In genomic region chr1:218402771-218403110, GRCh38 we compare ENCODE assay signal across 28 cellular contexts. TPM values are rescaled to one million over a fixed set of nuclear protein-coding genes. Genes with fewer than 3 reads are reported as not detected.
DNase-seq lines count a peak whose midpoint lies in the region; ATAC-seq and TF ChIP-seq lines count a peak whose summit lies in the region.
"Had no signal": no experiment of that assay in that cellular context is flagged by ENCODE, and none has a peak within 500 bp of the region (broad histone marks: within the 10 kb centered on the region; RNA-seq: fewer than 3 reads in every experiment).

No MANE protein-coding gene starts in this region.

- H3K27me3 ChIP-seq in H7 (ENCODE audit: control insufficient read depth, insufficient read depth, low read length) (no peaks in the 10 kb centered on the region), endodermal cell (ENCODE audit: control insufficient read depth, insufficient read depth, low read length, poor library complexity, severe bottlenecking) (peaks cover 6% of the 10 kb centered on the region), neural progenitor cell (no peaks in the 10 kb centered on the region)
- H3K27me3 ChIP-seq: breast epithelium, colonic mucosa, foreskin keratinocyte, hepatocyte, upper lobe of right lung had no signal

- no peak overlapping the region for H3K4me3 Mint-ChIP-seq in endodermal cell
- H3K4me3 Mint-ChIP-seq in neural progenitor cell, result no peak overlapping the region
- H3K4me3 Mint-ChIP-seq: activated CD8-positive, alpha-beta memory T cell treated with anti-CD3 and anti-CD28 coated beads, Interleukin-2, amount 10 ng/mL, durations not matched to agents 7 days and 5 days; activated T-helper 1 cell treated with anti-CD3 and anti-CD28 coated beads, Interleukin-12 subunit alpha, Interleukin-12 subunit beta, Interleukin-2, Interleukin-4 antibody, amounts not matched to agents 30 ng/mL and 10 ng/mL and 1 ng/mL, durations not matched to agents 14 hours and 24 hours and 36 hours; CD4-positive, alpha-beta memory T cell; immature natural killer cell; natural killer cell treated with Interleukin-12 subunit alpha and Interleukin-12 subunit beta and Interleukin-15 and Interleukin-18, amount 100 ng/mL, for 72 hours had no signal

- no peaks in the 10 kb centered on the region for H3F3A ChIP-seq in neural progenitor cell (ENCODE audit: low read depth)

- H3K9ac ChIP-seq in endodermal cell (ENCODE audit: extremely low read depth, low read length, poor library complexity, severe bottlenecking) (no peak overlapping the region), neural progenitor cell (no peak overlapping the region)
- H3K9ac ChIP-seq: parathyroid adenoma had no signal

- H3K36me3 ChIP-seq in H7 (replicated peaks; ENCODE audit: control insufficient read depth, insufficient read depth, low read length), result no peaks in the 10 kb centered on the region
- H3K36me3 ChIP-seq in endodermal cell (ENCODE audit: control insufficient read depth, insufficient read depth, low read length), result no peaks in the 10 kb centered on the region
- no peaks in the 10 kb centered on the region for H3K36me3 ChIP-seq in neural progenitor cell
- H3K36me3 ChIP-seq: breast epithelium, colonic mucosa, upper lobe of right lung had no signal

- TF ChIP-seq CTCF in endodermal cell (conservative IDR thresholded peaks at IDR 0.05) (no peak), neural progenitor cell (IDR thresholded peaks at IDR 0.05) (no peak)

- peak overlapping the region; percentile 82 for H2AFZ ChIP-seq in neural progenitor cell (replicated peaks)
- H2AFZ ChIP-seq: hepatocyte, parathyroid adenoma had no signal

- H3K4me1 ChIP-seq in endodermal cell (ENCODE audit: control insufficient read depth, insufficient read depth, low read length) (no peaks in the 10 kb centered on the region), neural progenitor cell (peaks cover 7% of the 10 kb centered on the region)
- H3K4me1 ChIP-seq: breast epithelium, colonic mucosa, parathyroid adenoma, upper lobe of right lung had no signal

- H3K4me3 ChIP-seq in H7 (ENCODE audit: insufficient read depth, low read depth, low read length) (no peak overlapping the region), endodermal cell (ENCODE audit: low read length) (no peak overlapping the region), neural progenitor cell (no peak overlapping the region)
- H3K4me3 ChIP-seq: breast epithelium, colonic mucosa, hepatocyte, upper lobe of right lung had no signal

- no peak overlapping the region for H3K4me2 ChIP-seq in neural progenitor cell

- DNase-seq in COLO668 (lab: John Stamatoyannopoulos, UW; ENCODE audit: unreplicated experiment), result peak; percentile 37
- peak; percentile 14 for DNase-seq in H7
- DNase-seq in endodermal cell, result peak; percentile 44
- DNase-seq in neural progenitor cell (ENCODE audit: low spot score), result no peak
- no peak for DNase-seq in NCI-H2196 treated with DMSO at 0.1 percent for 48 hours (lab: John Stamatoyannopoulos, UW; ENCODE audit: unreplicated experiment)
- DNase-seq: activated CD4-positive, alpha-beta T cell treated with anti-CD3 and anti-CD28 coated beads, Interleukin-2, amount 50 U/mL, for 1 hour; activated CD8-positive, alpha-beta memory T cell treated with anti-CD3 and anti-CD28 coated beads, Interleukin-2, amount 10 ng/mL, durations not matched to agents 7 days and 5 days; activated naive CD4-positive, alpha-beta T cell treated with anti-CD3 and anti-CD28 coated beads, Interleukin-2, amount 50 U/mL, for 16 hours; CD4-positive, alpha-beta memory T cell; colonic mucosa; effector memory CD4-positive, alpha-beta T cell; foreskin keratinocyte; HCEC 1CT; immature natural killer cell; mesendoderm; NCI-H524; T-helper 9 cell; upper lobe of right lung had no signal

- H3K27me3 Mint-ChIP-seq in endodermal cell (ENCODE audit: insufficient read depth) (peaks cover 30% of the 10 kb centered on the region), neural progenitor cell (ENCODE audit: insufficient read depth, low read depth) (peaks cover 2% of the 10 kb centered on the region)

- H3K27ac ChIP-seq in endodermal cell (ENCODE audit: low read depth, low read length), result no peak overlapping the region
- H3K27ac ChIP-seq in neural progenitor cell, result no peak overlapping the region
- H3K27ac ChIP-seq: breast epithelium, colonic mucosa, foreskin keratinocyte, hepatocyte, parathyroid adenoma, RWPE1, upper lobe of right lung had no signal

- 68 to 85% methylated on average over 2 to 7 of the region's 7 CpGs for WGBS in endodermal cell (ENCODE audit: insufficient coverage in 1 of 2, insufficient read length in 1 of 2), 2 experiments

- H3K36me3 Mint-ChIP-seq in endodermal cell (ENCODE audit: low read depth) (no peaks in the 10 kb centered on the region), neural progenitor cell (no peaks in the 10 kb centered on the region)
- H3K36me3 Mint-ChIP-seq: activated CD8-positive, alpha-beta memory T cell treated with anti-CD3 and anti-CD28 coated beads, Interleukin-2, amount 10 ng/mL, durations not matched to agents 7 days and 5 days; CD4-positive, alpha-beta memory T cell; immature natural killer cell; natural killer cell treated with Interleukin-12 subunit alpha and Interleukin-12 subunit beta and Interleukin-15 and Interleukin-18, amount 100 ng/mL, for 72 hours had no signal

- H3K27ac Mint-ChIP-seq in endodermal cell, result no peak overlapping the region
- peak overlapping the region; percentile 26 for H3K27ac Mint-ChIP-seq in neural progenitor cell
- H3K27ac Mint-ChIP-seq: activated CD8-positive, alpha-beta memory T cell treated with anti-CD3 and anti-CD28 coated beads, Interleukin-2, amount 10 ng/mL, durations not matched to agents 7 days and 5 days; activated T-helper 1 cell treated with anti-CD3 and anti-CD28 coated beads, Interleukin-12 subunit alpha, Interleukin-12 subunit beta, Interleukin-2, Interleukin-4 antibody, amounts not matched to agents 30 ng/mL and 10 ng/mL and 1 ng/mL, durations not matched to agents 14 hours and 24 hours and 36 hours; immature natural killer cell; natural killer cell treated with Interleukin-12 subunit alpha and Interleukin-12 subunit beta and Interleukin-15 and Interleukin-18, amount 100 ng/mL, for 72 hours had no signal

- ATAC-seq in GM18519 (IDR thresholded peaks at IDR 0.05; ENCODE audit: low FRiP score, unreplicated experiment) (no peak), HG03469 (IDR thresholded peaks at IDR 0.05; ENCODE audit: unreplicated experiment) (no peak), HG03139 (IDR thresholded peaks at IDR 0.05; ENCODE audit: unreplicated experiment) (no peak)
- ATAC-seq: activated CD8-positive, alpha-beta memory T cell treated with anti-CD3 and anti-CD28 coated beads, Interleukin-2, amount 10 ng/mL, durations not matched to agents 7 days and 5 days; foreskin keratinocyte; left lobe of liver; natural killer cell treated with Interleukin-12 subunit alpha and Interleukin-12 subunit beta and Interleukin-15 and Interleukin-18, amount 100 ng/mL, for 72 hours; upper lobe of right lung had no signal

- H3K4me1 Mint-ChIP-seq in endodermal cell (peaks cover 14% of the 10 kb centered on the region), neural progenitor cell (peaks cover 16% of the 10 kb centered on the region)
- H3K4me1 Mint-ChIP-seq: activated CD8-positive, alpha-beta memory T cell treated with anti-CD3 and anti-CD28 coated beads, Interleukin-2, amount 10 ng/mL, durations not matched to agents 7 days and 5 days; CD4-positive, alpha-beta memory T cell; immature natural killer cell had no signal

- H3K9me3 Mint-ChIP-seq in endodermal cell (no peaks in the 10 kb centered on the region), neural progenitor cell (peaks cover 8% of the 10 kb centered on the region)
- H3K9me3 Mint-ChIP-seq: activated T-helper 1 cell treated with anti-CD3 and anti-CD28 coated beads, Interleukin-12 subunit alpha, Interleukin-12 subunit beta, Interleukin-2, Interleukin-4 antibody, amounts not matched to agents 30 ng/mL and 10 ng/mL and 1 ng/mL, durations not matched to agents 14 hours and 24 hours and 36 hours; natural killer cell treated with Interleukin-12 subunit alpha and Interleukin-12 subunit beta and Interleukin-15 and Interleukin-18, amount 100 ng/mL, for 72 hours had no signal

- no peaks in the 10 kb centered on the region for H4K20me1 ChIP-seq in neural progenitor cell (ENCODE audit: low read depth)

- no peaks in the 10 kb centered on the region for H3K79me2 ChIP-seq in neural progenitor cell (ENCODE audit: low read depth)
- H3K79me2 ChIP-seq: parathyroid adenoma had no signal

- H3K9me3 ChIP-seq in endodermal cell (ENCODE audit: control insufficient read depth, low read length), result peaks cover 7% of the 10 kb centered on the region
- H3K9me3 ChIP-seq in neural progenitor cell (ENCODE audit: low read depth), result no peaks in the 10 kb centered on the region
- H3K9me3 ChIP-seq: breast epithelium, colonic mucosa, upper lobe of right lung had no signal

RNA-seq across cellular contexts. Expression of gene TGFB2, which starts 57.6 kb away (rescaled TPM):
- 0.67 and 2.1 TPM in 2 replicates for total RNA-seq in H7 (2014; rRNA removed; shearing (Covaris generic))
- total RNA-seq in endodermal cell (1 to 10 TPM in 1 of 2 donors, under 1 TPM in 1; 0.11 to 1.2 TPM), neural progenitor cell (ENCODE audit: low replicate concordance) (0.37 and 1.9 TPM in 2 replicates)
- 16.2 TPM for polyA plus RNA-seq in endodermal cell (2013, experiment 1 of 2)
- 17.1 TPM for polyA plus RNA-seq in endodermal cell (2013, experiment 2 of 2)
- total RNA-seq: activated CD8-positive, alpha-beta memory T cell treated with anti-CD3 and anti-CD28 coated beads, Interleukin-2, amount 10 ng/mL, durations not matched to agents 7 days and 5 days; activated T-helper 1 cell treated with anti-CD3 and anti-CD28 coated beads, Interleukin-12 subunit alpha, Interleukin-12 subunit beta, Interleukin-2, Interleukin-4 antibody, amounts not matched to agents 30 ng/mL and 10 ng/mL and 1 ng/mL, durations not matched to agents 14 hours and 24 hours and 36 hours; CD4-positive, alpha-beta memory T cell had no signal
- polyA plus RNA-seq: CD4-positive, alpha-beta memory T cell had no signal

Comparison
In these comparisons a context has a peak if more than half of its experiments do, and no peak if none do; other contexts are left out.
1. DNase-seq: peak in COLO668 (single experiment), H7 (single experiment) and endodermal cell (single experiment); none in neural progenitor cell (single experiment) and NCI-H2196 treated with DMSO at 0.1 percent for 48 hours (single experiment).